9 cellular contexts compared by ENCODE assay signal in genomic region chr2:161576421-161576820, GRCh38. TPM values are rescaled to one million over a fixed set of nuclear protein-coding genes. Genes with fewer than 3 reads are reported as not detected.
DNase-seq lines count a peak whose midpoint lies in the region; ATAC-seq and TF ChIP-seq lines count a peak whose summit lies in the region.
"Had no signal": no experiment of that assay in that cellular context is flagged by ENCODE, and none has a peak within 500 bp of the region (broad histone marks: within the 10 kb centered on the region; RNA-seq: fewer than 3 reads in every experiment).

No MANE protein-coding gene starts in this region.

- no peak overlapping the region for H3K27ac Mint-ChIP-seq in activated CD4-positive, alpha-beta memory T cell treated with anti-CD3 and anti-CD28 coated beads for 36 hours
- no peak overlapping the region for H3K27ac Mint-ChIP-seq in activated CD4-positive, alpha-beta memory T cell treated with anti-CD3 and anti-CD28 coated beads, Interleukin-2, amount 10 ng/mL, durations not matched to agents 7 days and 5 days
- H3K27ac Mint-ChIP-seq in progenitor cell of endocrine pancreas: no peak overlapping the region
- H3K27ac Mint-ChIP-seq in CD14-positive monocyte: no peak overlapping the region

- peaks cover 1% of the 10 kb centered on the region for H3K27me3 Mint-ChIP-seq in activated CD4-positive, alpha-beta memory T cell treated with anti-CD3 and anti-CD28 coated beads for 36 hours
- H3K27me3 Mint-ChIP-seq in activated CD4-positive, alpha-beta memory T cell treated with anti-CD3 and anti-CD28 coated beads, Interleukin-2, amount 10 ng/mL, durations not matched to agents 7 days and 5 days: no peaks in the 10 kb centered on the region
- H3K27me3 Mint-ChIP-seq in progenitor cell of endocrine pancreas (no peaks in the 10 kb centered on the region), CD14-positive monocyte (ENCODE audit: low read depth in 3 of 3) (peaks cover 2 to 3% (median 3%) of the 10 kb centered on the region in 3 donors)

- DNase-seq in activated CD4-positive, alpha-beta memory T cell treated with anti-CD3 and anti-CD28 coated beads for 36 hours: peak; percentile 32
- DNase-seq in activated CD4-positive, alpha-beta memory T cell treated with anti-CD3 and anti-CD28 coated beads, Interleukin-2, amount 10 ng/mL, durations not matched to agents 7 days and 5 days: no peak
- DNase-seq in NT2/D1 (ENCODE audit: low read depth, low spot score) (peak; percentile 33), progenitor cell of endocrine pancreas (ENCODE audit: low spot score, unreplicated experiment) (no peak), CD14-positive monocyte (ENCODE audit: low spot score) (no peak), MG63 (no peak), activated gamma-delta T cell (lab: John Stamatoyannopoulos, UW) (no peak)

- H3K9ac ChIP-seq in NT2/D1 (ENCODE audit: insufficient read length, low read depth): no peak overlapping the region

- ATAC-seq in HG02623 (IDR thresholded peaks at IDR 0.05; ENCODE audit: unreplicated experiment): peak; percentile 86

- no peaks in the 10 kb centered on the region for H3K9me3 Mint-ChIP-seq in activated CD4-positive, alpha-beta memory T cell treated with anti-CD3 and anti-CD28 coated beads for 36 hours
- no peaks in the 10 kb centered on the region for H3K9me3 Mint-ChIP-seq in activated CD4-positive, alpha-beta memory T cell treated with anti-CD3 and anti-CD28 coated beads, Interleukin-2, amount 10 ng/mL, durations not matched to agents 7 days and 5 days
- no peaks in the 10 kb centered on the region for H3K9me3 Mint-ChIP-seq in progenitor cell of endocrine pancreas (ENCODE audit: low read depth)
- H3K9me3 Mint-ChIP-seq in CD14-positive monocyte: peaks cover 0 to 5% (median 3%) of the 10 kb centered on the region in 7 donors

- no peaks in the 10 kb centered on the region for H3K36me3 Mint-ChIP-seq in activated CD4-positive, alpha-beta memory T cell treated with anti-CD3 and anti-CD28 coated beads for 36 hours
- no peaks in the 10 kb centered on the region for H3K36me3 Mint-ChIP-seq in activated CD4-positive, alpha-beta memory T cell treated with anti-CD3 and anti-CD28 coated beads, Interleukin-2, amount 10 ng/mL, durations not matched to agents 7 days and 5 days (ENCODE audit: low read depth)
- H3K36me3 Mint-ChIP-seq in progenitor cell of endocrine pancreas (ENCODE audit: insufficient read depth) (no peaks in the 10 kb centered on the region), CD14-positive monocyte (no peaks in the 10 kb centered on the region)

- H3K36me3 ChIP-seq in NT2/D1 (ENCODE audit: insufficient read depth, insufficient read length, low read length) (no peaks in the 10 kb centered on the region), MG63 (no peaks in the 10 kb centered on the region)

- intact Hi-C loops in activated CD4-positive, alpha-beta memory T cell treated with anti-CD3 and anti-CD28 coated beads for 36 hours (cut with micrococcal nuclease): no loop called here
- intact Hi-C loops in CD14-positive monocyte (cut with micrococcal nuclease): no loop called here

- H3K9me3 ChIP-seq in NT2/D1 (ENCODE audit: insufficient read depth, low read length) (no peaks in the 10 kb centered on the region), MG63 (no peaks in the 10 kb centered on the region)

- H3K4me1 ChIP-seq in NT2/D1 (ENCODE audit: insufficient read depth, insufficient read length): no peaks in the 10 kb centered on the region

- CTCF ChIA-PET in activated CD4-positive, alpha-beta memory T cell treated with anti-CD3 and anti-CD28 coated beads for 36 hours (lab: Charles Lee): interaction anchor here (0.6 to 1.4 kb wide), 2 partner anchors 10 to 26 kb away, joined by 3 to 6 read pairs; no protein-coding TSS in a partner anchor
- CTCF ChIA-PET in activated CD4-positive, alpha-beta memory T cell treated with anti-CD3 and anti-CD28 coated beads, Interleukin-2, amount 10 ng/mL, durations not matched to agents 7 days and 5 days (lab: Charles Lee): no interaction called here

- no peaks in the 10 kb centered on the region for H3K27me3 ChIP-seq in NT2/D1 (ENCODE audit: insufficient read depth, insufficient read length)
- H3K27me3 ChIP-seq in MG63: no peaks in the 10 kb centered on the region

- H3K4me1 Mint-ChIP-seq in activated CD4-positive, alpha-beta memory T cell treated with anti-CD3 and anti-CD28 coated beads for 36 hours (ENCODE audit: low read depth): no peaks in the 10 kb centered on the region
- H3K4me1 Mint-ChIP-seq in activated CD4-positive, alpha-beta memory T cell treated with anti-CD3 and anti-CD28 coated beads, Interleukin-2, amount 10 ng/mL, durations not matched to agents 7 days and 5 days: peaks cover 4% of the 10 kb centered on the region
- H3K4me1 Mint-ChIP-seq in progenitor cell of endocrine pancreas (ENCODE audit: low read depth): peaks cover 6% of the 10 kb centered on the region
- no peaks in the 10 kb centered on the region for H3K4me1 Mint-ChIP-seq in CD14-positive monocyte

- H3K4me3 Mint-ChIP-seq in activated CD4-positive, alpha-beta memory T cell treated with anti-CD3 and anti-CD28 coated beads for 36 hours: no peak overlapping the region
- H3K4me3 Mint-ChIP-seq in activated CD4-positive, alpha-beta memory T cell treated with anti-CD3 and anti-CD28 coated beads, Interleukin-2, amount 10 ng/mL, durations not matched to agents 7 days and 5 days: no peak overlapping the region
- no peak overlapping the region for H3K4me3 Mint-ChIP-seq in progenitor cell of endocrine pancreas (ENCODE audit: low read depth)
- no peak overlapping the region for H3K4me3 Mint-ChIP-seq in CD14-positive monocyte

- peak; percentile 35 for TF ChIP-seq CTCF in progenitor cell of endocrine pancreas (IDR thresholded peaks at IDR 0.05; ENCODE audit: unreplicated experiment)
- no peak for TF ChIP-seq CTCF in CD14-positive monocyte (IDR thresholded peaks at IDR 0.05)

- H3K4me3 ChIP-seq in NT2/D1 (ENCODE audit: insufficient read length, low read depth): no peak overlapping the region
- no peak overlapping the region for H3K4me3 ChIP-seq in MG63

- POLR2A ChIA-PET in activated CD4-positive, alpha-beta memory T cell treated with anti-CD3 and anti-CD28 coated beads for 36 hours (lab: Charles Lee): no interaction called here
- POLR2A ChIA-PET in activated CD4-positive, alpha-beta memory T cell treated with anti-CD3 and anti-CD28 coated beads, Interleukin-2, amount 10 ng/mL, durations not matched to agents 7 days and 5 days (lab: Charles Lee): no interaction called here

RNA-seq across cellular contexts. Expression of gene SLC4A10, which starts 47.8 kb away (rescaled TPM):
- 1 to 10 TPM; 1.7 to 2.1 TPM for total RNA-seq in activated CD4-positive, alpha-beta memory T cell treated with anti-CD3 and anti-CD28 coated beads for 36 hours
- 1 to 10 TPM; 3.2 to 3.3 TPM for total RNA-seq in activated CD4-positive, alpha-beta memory T cell treated with anti-CD3 and anti-CD28 coated beads, Interleukin-2, amount 10 ng/mL, durations not matched to agents 7 days and 5 days
- total RNA-seq in progenitor cell of endocrine pancreas: 0.05 TPM in 1 of 2 replicates, not detected in the other
- not detected for polyA plus RNA-seq in CD14-positive monocyte
- total RNA-seq in MG63 (2014; rRNA removed; shearing (Covaris generic); ENCODE audit: low replicate concordance): not detected in 2 replicates
- total RNA-seq: fibroblast of lung had no signal
- polyA plus RNA-seq: fibroblast of lung had no signal

Comparison
In these comparisons a context has a peak if more than half of its experiments do, and no peak if none do; other contexts are left out.
1. DNase-seq: peak in activated CD4-positive, alpha-beta memory T cell treated with anti-CD3 and anti-CD28 coated beads for 36 hours (single experiment) and NT2/D1 (single experiment); none in activated CD4-positive, alpha-beta memory T cell treated with anti-CD3 and anti-CD28 coated beads, Interleukin-2, amount 10 ng/mL, durations not matched to agents 7 days and 5 days (single experiment), progenitor cell of endocrine pancreas (single experiment), CD14-positive monocyte (single experiment), MG63 (single experiment) and activated gamma-delta T cell (single experiment).